In the genomic region with DNA sequence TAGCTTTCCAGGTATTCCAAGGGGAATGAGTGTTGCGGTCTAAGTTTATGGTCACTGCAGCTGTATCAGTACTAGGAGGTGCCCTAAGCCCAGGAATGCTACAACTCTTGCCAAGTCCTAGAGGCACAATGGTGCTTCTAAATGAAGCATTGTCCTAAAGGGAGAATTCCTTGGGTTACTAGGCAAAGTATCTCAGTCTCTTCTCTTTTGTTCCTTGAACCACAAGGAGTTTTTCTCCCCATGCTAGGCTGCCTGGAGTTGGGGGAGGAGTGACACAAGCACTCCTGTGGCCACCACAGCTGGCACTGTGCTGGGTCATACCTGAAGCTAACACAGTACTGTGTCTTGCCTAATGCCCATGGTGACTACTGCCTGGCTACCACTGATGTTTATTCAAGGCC, we compare ENCODE assay signal across 20 cellular contexts. TPM values are rescaled to one million over a fixed set of nuclear protein-coding genes. Genes with fewer than 3 reads are reported as not detected.
"Had no signal": no experiment of that assay in that cellular context is flagged by ENCODE, and none has a peak within 500 bp of the region (broad histone marks: within the 10 kb centered on the region; RNA-seq: fewer than 3 reads in every experiment).

No MANE protein-coding gene starts in this region.

- H3K36me3 ChIP-seq: esophagus squamous epithelium, lower lobe of right lung, neural progenitor cell, sigmoid colon, stomach, thoracic aorta had no signal

- H2AFZ ChIP-seq: neural progenitor cell had no signal

- H3K9me3 Mint-ChIP-seq: activated CD4-positive, alpha-beta memory T cell treated with anti-CD3 and anti-CD28 coated beads, Interleukin-2, amount 10 ng/mL, durations not matched to agents 7 days and 5 days; neural progenitor cell had no signal

- H3K27ac Mint-ChIP-seq: activated CD4-positive, alpha-beta memory T cell treated with anti-CD3 and anti-CD28 coated beads, Interleukin-2, amount 10 ng/mL, durations not matched to agents 7 days and 5 days; activated naive CD4-positive, alpha-beta T cell treated with anti-CD3 and anti-CD28 coated beads, Interleukin-2, amount 50 U/mL, for 72 hours; neural progenitor cell; T-helper 17 cell had no signal

- H3K9me3 ChIP-seq: lower lobe of right lung, sigmoid colon, thoracic aorta had no signal

- H3K4me1 Mint-ChIP-seq: activated CD4-positive, alpha-beta memory T cell treated with anti-CD3 and anti-CD28 coated beads, Interleukin-2, amount 10 ng/mL, durations not matched to agents 7 days and 5 days; neural progenitor cell; T-helper 17 cell had no signal

- H3K4me1 ChIP-seq: lower lobe of right lung, neural progenitor cell, sigmoid colon, stomach had no signal

- H3K4me3 ChIP-seq: esophagus squamous epithelium, lower lobe of right lung, neural progenitor cell, sigmoid colon, stomach, thoracic aorta had no signal

- DNase-seq: activated CD4-positive, alpha-beta memory T cell treated with anti-CD3 and anti-CD28 coated beads, Interleukin-2, amount 10 ng/mL, durations not matched to agents 7 days and 5 days; activated CD4-positive, alpha-beta T cell treated with anti-CD3 and anti-CD28 coated beads for 4 hours; activated gamma-delta T cell; activated T-cell treated with anti-CD3 and anti-CD28 coated beads, Interleukin-2, amount 50 U/mL, for 48 hours; caudate nucleus; esophagus squamous epithelium; glutamatergic neuron; kidney glomerular epithelial cell; lower lobe of right lung; midbrain; sigmoid colon; stimulated activated CD4-positive, alpha-beta T cell treated with anti-CD3 and anti-CD28 coated beads, Interleukin-1b, Interleukin-23, amount 100 ng/mL, for 48 hours; stomach; T-helper 17 cell had no signal

- H3K4me3 Mint-ChIP-seq: activated CD4-positive, alpha-beta memory T cell treated with anti-CD3 and anti-CD28 coated beads, Interleukin-2, amount 10 ng/mL, durations not matched to agents 7 days and 5 days; neural progenitor cell; T-helper 17 cell had no signal

- H3K9ac ChIP-seq: neural progenitor cell had no signal

- H3K4me2 ChIP-seq: neural progenitor cell had no signal

- H3K27me3 ChIP-seq: esophagus squamous epithelium, neural progenitor cell, sigmoid colon, stomach had no signal

- ATAC-seq: activated naive CD4-positive, alpha-beta T cell treated with anti-CD3 and anti-CD28 coated beads, Interleukin-2, amount 50 U/mL, for 72 hours; T-helper 17 cell had no signal

- H3K27ac ChIP-seq: esophagus squamous epithelium, lower lobe of right lung, neural progenitor cell, sigmoid colon, stomach, thoracic aorta had no signal

RNA-seq across cellular contexts. Expression of gene KMO, which starts 50.7 kb away (rescaled TPM):
- total RNA-seq: activated CD4-positive, alpha-beta memory T cell treated with anti-CD3 and anti-CD28 coated beads, Interleukin-2, amount 10 ng/mL, durations not matched to agents 7 days and 5 days; activated naive CD4-positive, alpha-beta T cell treated with anti-CD3 and anti-CD28 coated beads, Interleukin-2, amount 50 U/mL, for 72 hours; fibroblast of villous mesenchyme; osteocyte; pulmonary artery endothelial cell had no signal
